21 cellular contexts compared by ENCODE assay signal in genomic region chr1:36938807-36939206, GRCh38.
"Had no signal": no experiment of that assay in that cellular context is flagged by ENCODE, and none has a peak within 500 bp of the region (broad histone marks: within the 10 kb centered on the region; RNA-seq: fewer than 3 reads in every experiment).

No MANE protein-coding gene starts in this region.

- H3K36me3 ChIP-seq: esophagus muscularis mucosa, left ventricle myocardium inferior, lower lobe of right lung, neural progenitor cell, ovary, tibial artery, upper lobe of right lung had no signal

- H3K9ac ChIP-seq: neural progenitor cell had no signal

- H3K79me2 ChIP-seq: hepatocyte had no signal

- DNase-seq: effector memory CD4-positive, alpha-beta T cell; kidney; left cardiac atrium; left ventricle myocardium inferior; lower lobe of right lung; mesenchymal stem cell; midbrain; nucleus accumbens; ovary; right cardiac atrium; stimulated activated CD4-positive, alpha-beta T cell treated with anti-CD3 and anti-CD28 coated beads, Interleukin-2, amount 100 ng/mL, for 48 hours; stimulated activated naive CD8-positive, alpha-beta T cell treated with anti-CD3 and anti-CD28 coated beads, Interleukin-15, Interleukin-2, amounts not matched to agents 100 U/mL and 50 U/mL, for 24 hours; tibial artery; upper lobe of right lung had no signal

- H2AFZ ChIP-seq: hepatocyte, neural progenitor cell had no signal

- H3K4me2 ChIP-seq: hepatocyte, neural progenitor cell, smooth muscle cell had no signal

- H3K4me3 Mint-ChIP-seq: natural killer cell treated with Interleukin-12 subunit alpha and Interleukin-12 subunit beta and Interleukin-15 and Interleukin-18, amount 100 ng/mL, for 72 hours; neural progenitor cell had no signal

- H3K27ac ChIP-seq: epithelial cell of prostate, esophagus muscularis mucosa, hepatocyte, left ventricle myocardium inferior, lower lobe of right lung, neural progenitor cell, ovary, tibial artery, upper lobe of right lung had no signal

- H3K27ac Mint-ChIP-seq: natural killer cell treated with Interleukin-12 subunit alpha and Interleukin-12 subunit beta and Interleukin-15 and Interleukin-18, amount 100 ng/mL, for 72 hours; neural progenitor cell; progenitor cell of endocrine pancreas had no signal

- H3K36me3 Mint-ChIP-seq: natural killer cell treated with Interleukin-12 subunit alpha and Interleukin-12 subunit beta and Interleukin-15 and Interleukin-18, amount 100 ng/mL, for 72 hours; neural progenitor cell had no signal

- H3K9me3 ChIP-seq: esophagus muscularis mucosa, left ventricle myocardium inferior, lower lobe of right lung, ovary, tibial artery, upper lobe of right lung had no signal

- H3K27me3 ChIP-seq: neural progenitor cell, ovary had no signal

- ATAC-seq: left cardiac atrium; lower lobe of right lung; natural killer cell treated with Interleukin-12 subunit alpha and Interleukin-12 subunit beta and Interleukin-15 and Interleukin-18, amount 100 ng/mL, for 72 hours; right cardiac atrium; stimulated activated naive CD8-positive, alpha-beta T cell treated with anti-CD3 and anti-CD28 coated beads, Interleukin-15, Interleukin-2, amounts not matched to agents 100 U/mL and 50 U/mL, for 24 hours; upper lobe of right lung had no signal

- H3K4me3 ChIP-seq: esophagus muscularis mucosa, hepatocyte, left ventricle myocardium inferior, lower lobe of right lung, neural progenitor cell, ovary, smooth muscle cell, tibial artery, upper lobe of right lung had no signal

- H3K9me3 Mint-ChIP-seq: natural killer cell treated with Interleukin-12 subunit alpha and Interleukin-12 subunit beta and Interleukin-15 and Interleukin-18, amount 100 ng/mL, for 72 hours; neural progenitor cell had no signal

- H3K4me1 ChIP-seq: esophagus muscularis mucosa, left ventricle myocardium inferior, lower lobe of right lung, tibial artery, upper lobe of right lung had no signal
